ENCODE assay signal across 11 cellular contexts in genomic region chr4:16532240-16532990, GRCh38.
DNase-seq lines count a peak whose midpoint lies in the region; TF ChIP-seq lines count a peak whose summit lies in the region.
"Had no signal": no experiment of that assay in that cellular context is flagged by ENCODE, and none has a peak within 500 bp of the region (broad histone marks: within the 10 kb centered on the region; RNA-seq: fewer than 3 reads in every experiment).

No MANE protein-coding gene starts in this region.

- CTCF ChIA-PET in A673 (lab: Charles Lee): no interaction called here

- no peaks in the 10 kb centered on the region for H3K9me3 Mint-ChIP-seq in activated CD4-positive, alpha-beta T cell treated with anti-CD3 and anti-CD28 coated beads, Interleukin-2, amount 10 ng/mL, durations not matched to agents 24 days and 14 days

- POLR2A ChIA-PET in A673 (lab: Charles Lee; ENCODE audit: low non-redundant PET): no interaction called here

- no peaks in the 10 kb centered on the region for H3K36me3 Mint-ChIP-seq in activated CD4-positive, alpha-beta T cell treated with anti-CD3 and anti-CD28 coated beads, Interleukin-2, amount 10 ng/mL, durations not matched to agents 24 days and 14 days (ENCODE audit: low read depth)

- no peak overlapping the region for H3K27ac Mint-ChIP-seq in activated CD4-positive, alpha-beta T cell treated with anti-CD3 and anti-CD28 coated beads, Interleukin-2, amount 10 ng/mL, durations not matched to agents 24 days and 14 days

- no peaks in the 10 kb centered on the region for H3K36me3 ChIP-seq in A673 (ENCODE audit: insufficient read depth, low read length, poor library complexity, severe bottlenecking)

- peaks cover 15% of the 10 kb centered on the region for H3K4me1 ChIP-seq in A673 (ENCODE audit: insufficient read depth, low read length, poor library complexity, severe bottlenecking)
- H3K4me1 ChIP-seq: A549 had no signal

- H3K4me3 ChIP-seq in A673 (ENCODE audit: low read depth, low read length, poor library complexity, severe bottlenecking) (no peak overlapping the region), NB4 (ENCODE audit: low read depth, low read length) (no peak overlapping the region)
- H3K4me3 ChIP-seq: A549 had no signal

- no TSS peak for BruUV-seq in A673 (replicated peaks; lab: Mats Ljungman, UMichigan)

- no peaks in the 10 kb centered on the region for H3K27me3 Mint-ChIP-seq in activated CD4-positive, alpha-beta T cell treated with anti-CD3 and anti-CD28 coated beads, Interleukin-2, amount 10 ng/mL, durations not matched to agents 24 days and 14 days

- no peaks in the 10 kb centered on the region for H3K9me3 ChIP-seq in A673 (ENCODE audit: low read depth, low read length, poor library complexity, severe bottlenecking)
- H3K9me3 ChIP-seq: A549 had no signal

- no peak for TF ChIP-seq CTCF in A673 (conservative IDR thresholded peaks at IDR 0.05; ENCODE audit: low read depth, low read length)
- no peak for TF ChIP-seq CTCF in NB4 (IDR thresholded peaks at IDR 0.05; ENCODE audit: low read depth, low read length)

- H3K4me1 Mint-ChIP-seq in activated CD4-positive, alpha-beta T cell treated with anti-CD3 and anti-CD28 coated beads, Interleukin-2, amount 10 ng/mL, durations not matched to agents 24 days and 14 days: no peaks in the 10 kb centered on the region

- no peak overlapping the region for H3K4me3 Mint-ChIP-seq in activated CD4-positive, alpha-beta T cell treated with anti-CD3 and anti-CD28 coated beads, Interleukin-2, amount 10 ng/mL, durations not matched to agents 24 days and 14 days

- TF ChIP-seq POLR2A in NB4 (IDR thresholded peaks at IDR 0.05; ENCODE audit: extremely low read depth, insufficient read length): no peak

- H3K27me3 ChIP-seq in A673 (replicated peaks; ENCODE audit: insufficient read depth, low read depth, low read length, poor library complexity) (no peaks in the 10 kb centered on the region), layer of hippocampus (ENCODE audit: control insufficient read depth, insufficient read depth, low read length) (no peaks in the 10 kb centered on the region)

- DNase-seq in A673 (ENCODE audit: low spot score): peak; percentile 33
- peak; percentile 13 for DNase-seq in NB4 (ENCODE audit: low read depth)
- DNase-seq in epithelial cell of prostate (ENCODE audit: low read depth, low spot score): peak; percentile 2
- DNase-seq in NCI-H2196 treated with DMSO at 0.1 percent for 48 hours (lab: John Stamatoyannopoulos, UW; ENCODE audit: unreplicated experiment): no peak
- DNase-seq in activated CD4-positive, alpha-beta T cell treated with anti-CD3 and anti-CD28 coated beads, Interleukin-2, amount 10 ng/mL, durations not matched to agents 24 days and 14 days: no peak
- DNase-seq in posterior cingulate gyrus: no peak
- no peak for DNase-seq in GDM1 (lab: John Stamatoyannopoulos, UW)
- DNase-seq: activated T-cell treated with anti-CD3 and anti-CD28 coated beads, Interleukin-2, amount 50 U/mL, for 1 hour; NCI-H2081 treated with DMSO at 0.1 percent for 48 hours had no signal

- intact Hi-C loops in A673 (cut with micrococcal nuclease; ENCODE audit: unreplicated experiment) (no loop called here), posterior cingulate gyrus (cut with DNase I) (no loop called here)
- intact Hi-C loops in activated CD4-positive, alpha-beta T cell treated with anti-CD3 and anti-CD28 coated beads, Interleukin-2, amount 10 ng/mL, durations not matched to agents 24 days and 14 days (cut with micrococcal nuclease): no loop called here

- H3K27ac ChIP-seq in A673 (ENCODE audit: low read depth, low read length, poor library complexity, severe bottlenecking) (no peak overlapping the region), epithelial cell of prostate (no peak overlapping the region), layer of hippocampus (ENCODE audit: low read depth, low read length) (peak overlapping the region; percentile 11)
- H3K27ac ChIP-seq: A549 had no signal

Comparison
In these comparisons a context has a peak if more than half of its experiments do, and no peak if none do; other contexts are left out.
1. DNase-seq: peak in A673 (single experiment), NB4 (single experiment) and epithelial cell of prostate (single experiment); none in NCI-H2196 treated with DMSO at 0.1 percent for 48 hours (single experiment), activated CD4-positive, alpha-beta T cell treated with anti-CD3 and anti-CD28 coated beads, Interleukin-2, amount 10 ng/mL, durations not matched to agents 24 days and 14 days (single experiment), posterior cingulate gyrus (0 of 10) and GDM1 (single experiment).